21 cellular contexts compared by ENCODE assay signal in the genomic region with DNA sequence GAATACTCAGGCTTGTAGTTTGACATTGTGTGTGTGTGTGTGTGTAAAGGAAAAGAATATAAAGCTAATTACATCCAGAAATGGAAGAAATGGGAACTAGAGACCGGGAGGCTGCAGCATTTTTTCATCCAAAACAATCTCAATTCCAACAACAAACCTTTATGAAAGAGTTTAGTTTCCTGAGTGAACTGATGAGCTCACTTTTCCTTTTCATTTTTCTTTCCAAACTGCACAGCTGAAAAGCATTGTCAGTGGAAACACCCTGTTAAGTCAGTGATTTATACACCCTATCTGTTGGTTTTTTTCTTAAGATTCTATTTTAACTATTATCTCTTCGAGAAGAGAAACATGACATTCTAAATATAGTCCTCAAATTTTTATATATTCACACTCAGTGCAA.
DNase-seq lines count a peak whose midpoint lies in the region; TF ChIP-seq lines count a peak whose summit lies in the region.
"Had no signal": no experiment of that assay in that cellular context is flagged by ENCODE, and none has a peak within 500 bp of the region (broad histone marks: within the 10 kb centered on the region; RNA-seq: fewer than 3 reads in every experiment).

No MANE protein-coding gene starts in this region.

- H3K27me3 ChIP-seq in hepatocyte, result no peaks in the 10 kb centered on the region

- H3K4me3 ChIP-seq in hepatocyte, result no peak overlapping the region
- H3K4me3 ChIP-seq: GM12878 had no signal

- H4K20me1 ChIP-seq in hepatocyte (ENCODE audit: insufficient read depth, poor library complexity, severe bottlenecking), result no peaks in the 10 kb centered on the region

- H3K9me3 Mint-ChIP-seq in osteocyte (ENCODE audit: unreplicated experiment), result no peaks in the 10 kb centered on the region
- H3K9me3 Mint-ChIP-seq in T-helper 2 cell treated with Interferon-gamma antibody and Interleukin-4, amounts not matched to agents 5 μg/mL and 100 μg/mL, for 36 hours, result no peaks in the 10 kb centered on the region
- H3K9me3 Mint-ChIP-seq: IgD-negative memory B cell had no signal

- H3K36me3 Mint-ChIP-seq in osteocyte (ENCODE audit: unreplicated experiment), result no peaks in the 10 kb centered on the region
- no peaks in the 10 kb centered on the region for H3K36me3 Mint-ChIP-seq in T-helper 2 cell treated with Interferon-gamma antibody and Interleukin-4, amounts not matched to agents 5 μg/mL and 100 μg/mL, for 36 hours (ENCODE audit: low read depth)
- H3K36me3 Mint-ChIP-seq: CD4-positive, alpha-beta memory T cell; IgD-negative memory B cell had no signal

- no peak for TF ChIP-seq CTCF in hepatocyte (IDR thresholded peaks at IDR 0.05; ENCODE audit: poor library complexity)
- no peak for TF ChIP-seq CTCF in osteocyte (IDR thresholded peaks at IDR 0.05)
- no peak for TF ChIP-seq CTCF in GM10266 (IDR thresholded peaks at IDR 0.05; ENCODE audit: control insufficient read depth, insufficient read depth, low read depth, missing control alignments)

- peak; percentile 40 for DNase-seq in EH (ENCODE audit: low read depth)
- DNase-seq in dermis blood vessel endothelial cell, result peak; percentile 5
- no peak for DNase-seq in hepatocyte (ENCODE audit: low spot score)
- DNase-seq in osteocyte (ENCODE audit: extremely low spot score, unreplicated experiment), result no peak
- DNase-seq in T-helper 2 cell treated with Interferon-gamma antibody and Interleukin-4, amounts not matched to agents 5 μg/mL and 100 μg/mL, for 36 hours (ENCODE audit: low spot score), result no peak
- DNase-seq in NCI-H1092 (lab: John Stamatoyannopoulos, UW), result no peak
- no peak for DNase-seq in GM10266 (ENCODE audit: extremely low spot score)
- DNase-seq: C1 segment of cervical spinal cord; CD4-positive, alpha-beta memory T cell; COR-L47; DMS53; NCI-H1092 treated with DMSO at 0.1 percent for 48 hours; NCI-H1436 treated with DMSO at 0.1 percent for 48 hours; NCI-H187 treated with DMSO at 0.1 percent for 48 hours; NCI-H2171 treated with DMSO at 0.1 percent for 48 hours; NCI-H345; NCI-H510A treated with DMSO at 0.1 percent for 48 hours had no signal

- H2AFZ ChIP-seq in hepatocyte, result no peak overlapping the region

- peak overlapping the region; percentile 2 for H3K27ac Mint-ChIP-seq in osteocyte (ENCODE audit: unreplicated experiment)
- H3K27ac Mint-ChIP-seq in T-helper 2 cell treated with Interferon-gamma antibody and Interleukin-4, amounts not matched to agents 5 μg/mL and 100 μg/mL, for 36 hours, result no peak overlapping the region
- H3K27ac Mint-ChIP-seq: CD4-positive, alpha-beta memory T cell; IgD-negative memory B cell had no signal

- no peaks in the 10 kb centered on the region for H3K36me3 ChIP-seq in hepatocyte (replicated peaks; ENCODE audit: insufficient read depth, low read depth)

- no peaks in the 10 kb centered on the region for H3K79me2 ChIP-seq in hepatocyte

- no peak overlapping the region for H3K4me3 Mint-ChIP-seq in osteocyte (ENCODE audit: unreplicated experiment)
- no peak overlapping the region for H3K4me3 Mint-ChIP-seq in T-helper 2 cell treated with Interferon-gamma antibody and Interleukin-4, amounts not matched to agents 5 μg/mL and 100 μg/mL, for 36 hours
- H3K4me3 Mint-ChIP-seq: CD4-positive, alpha-beta memory T cell; IgD-negative memory B cell had no signal

- peak overlapping the region; percentile 12 for H3K27ac ChIP-seq in hepatocyte
- H3K27ac ChIP-seq: HL-60, KMS-11 had no signal

- peaks cover 15% of the 10 kb centered on the region for H3K4me1 Mint-ChIP-seq in osteocyte (ENCODE audit: unreplicated experiment)
- H3K4me1 Mint-ChIP-seq in T-helper 2 cell treated with Interferon-gamma antibody and Interleukin-4, amounts not matched to agents 5 μg/mL and 100 μg/mL, for 36 hours (ENCODE audit: low read depth), result no peaks in the 10 kb centered on the region
- H3K4me1 Mint-ChIP-seq: IgD-negative memory B cell had no signal

- no peaks in the 10 kb centered on the region for H3K9me2 ChIP-seq in hepatocyte (replicated peaks; ENCODE audit: insufficient read depth)

- no peaks in the 10 kb centered on the region for H3K9me3 ChIP-seq in hepatocyte (ENCODE audit: low read depth)

- H3K4me1 ChIP-seq in hepatocyte (ENCODE audit: insufficient read depth), result no peaks in the 10 kb centered on the region

- 54% methylated on average over 2 of the region's 2 CpGs for WGBS in hepatocyte (ENCODE audit: low lambda C conversion rate, missing lambda C conversion rate)

- H3K27me3 Mint-ChIP-seq in osteocyte (ENCODE audit: unreplicated experiment), result no peaks in the 10 kb centered on the region
- H3K27me3 Mint-ChIP-seq in T-helper 2 cell treated with Interferon-gamma antibody and Interleukin-4, amounts not matched to agents 5 μg/mL and 100 μg/mL, for 36 hours (ENCODE audit: low read depth), result no peaks in the 10 kb centered on the region
- H3K27me3 Mint-ChIP-seq: CD4-positive, alpha-beta memory T cell; IgD-negative memory B cell had no signal

- no peak overlapping the region for H3K4me2 ChIP-seq in hepatocyte
- H3K4me2 ChIP-seq: KMS-11 had no signal

Comparison
In these comparisons a context has a peak if more than half of its experiments do, and no peak if none do; other contexts are left out.
1. DNase-seq: peak in EH (single experiment) and dermis blood vessel endothelial cell (single experiment); none in hepatocyte (single experiment), osteocyte (single experiment), T-helper 2 cell treated with Interferon-gamma antibody and Interleukin-4, amounts not matched to agents 5 μg/mL and 100 μg/mL, for 36 hours (single experiment), NCI-H1092 (single experiment) and GM10266 (single experiment).